ENCODE assay signal across 18 cellular contexts in genomic region chr1:69940816-69941215, GRCh38.
"Had no signal": no experiment of that assay in that cellular context is flagged by ENCODE, and none has a peak within 500 bp of the region (broad histone marks: within the 10 kb centered on the region; RNA-seq: fewer than 3 reads in every experiment).

No MANE protein-coding gene starts in this region.

- H3K4me3 Mint-ChIP-seq: dendritic cell treated with granulocyte-macrophage colony-stimulating factor and Interleukin-4, amounts not matched to agents 40 ng/mL and 50 ng/mL, for 4 days; effector memory CD8-positive, alpha-beta T cell; naive thymus-derived CD4-positive, alpha-beta T cell; nephron progenitor cell; stimulated activated memory B cell treated with anti-CD40 and anti-IgM and Interleukin-4, amounts not matched to agents 10 μg/mL and 1 μg/mL and 100 μg/mL, for 72 hours; stimulated activated naive CD8-positive, alpha-beta T cell treated with anti-CD3 and anti-CD28 coated beads, Interleukin-15, Interleukin-2, amounts not matched to agents 100 ng/mL and 50 ng/mL, for 24 hours had no signal

- H3K9me3 ChIP-seq: esophagus squamous epithelium, upper lobe of left lung, uterus had no signal

- H3K36me3 Mint-ChIP-seq: naive thymus-derived CD4-positive, alpha-beta T cell; stimulated activated memory B cell treated with anti-CD40 and anti-IgM and Interleukin-4, amounts not matched to agents 10 μg/mL and 1 μg/mL and 100 μg/mL, for 72 hours had no signal

- ATAC-seq: effector memory CD8-positive, alpha-beta T cell; foreskin keratinocyte; left cardiac atrium; left ventricle myocardium superior; naive thymus-derived CD4-positive, alpha-beta T cell; psoas muscle; right lobe of liver; stimulated activated memory B cell treated with anti-CD40 and anti-IgM and Interleukin-4, amounts not matched to agents 10 μg/mL and 1 μg/mL and 100 μg/mL, for 72 hours had no signal

- H3K27me3 ChIP-seq: esophagus squamous epithelium, foreskin keratinocyte, right lobe of liver, tibial artery, upper lobe of left lung, uterus had no signal

- H3K27ac ChIP-seq: esophagus squamous epithelium, foreskin keratinocyte, psoas muscle, right lobe of liver, tibial artery, upper lobe of left lung, uterus had no signal

- H3K4me3 ChIP-seq: esophagus squamous epithelium, psoas muscle, right lobe of liver, tibial artery, upper lobe of left lung, uterus had no signal

- H3K27ac Mint-ChIP-seq: dendritic cell treated with granulocyte-macrophage colony-stimulating factor and Interleukin-4, amounts not matched to agents 40 ng/mL and 50 ng/mL, for 4 days; effector memory CD8-positive, alpha-beta T cell; nephron progenitor cell; stimulated activated memory B cell treated with anti-CD40 and anti-IgM and Interleukin-4, amounts not matched to agents 10 μg/mL and 1 μg/mL and 100 μg/mL, for 72 hours; stimulated activated naive CD8-positive, alpha-beta T cell treated with anti-CD3 and anti-CD28 coated beads, Interleukin-15, Interleukin-2, amounts not matched to agents 100 ng/mL and 50 ng/mL, for 24 hours had no signal

- H3K4me1 Mint-ChIP-seq: naive thymus-derived CD4-positive, alpha-beta T cell; nephron progenitor cell; stimulated activated memory B cell treated with anti-CD40 and anti-IgM and Interleukin-4, amounts not matched to agents 10 μg/mL and 1 μg/mL and 100 μg/mL, for 72 hours had no signal

- H3K36me3 ChIP-seq: esophagus squamous epithelium, right lobe of liver, tibial artery, upper lobe of left lung, uterus had no signal

- H3K27me3 Mint-ChIP-seq: dendritic cell treated with granulocyte-macrophage colony-stimulating factor and Interleukin-4, amounts not matched to agents 40 ng/mL and 50 ng/mL, for 4 days; effector memory CD8-positive, alpha-beta T cell; naive thymus-derived CD4-positive, alpha-beta T cell; stimulated activated memory B cell treated with anti-CD40 and anti-IgM and Interleukin-4, amounts not matched to agents 10 μg/mL and 1 μg/mL and 100 μg/mL, for 72 hours; stimulated activated naive CD8-positive, alpha-beta T cell treated with anti-CD3 and anti-CD28 coated beads, Interleukin-15, Interleukin-2, amounts not matched to agents 100 ng/mL and 50 ng/mL, for 24 hours had no signal

- DNase-seq: effector memory CD8-positive, alpha-beta T cell; esophagus squamous epithelium; foreskin keratinocyte; kidney; left cardiac atrium; left ventricle myocardium superior; naive thymus-derived CD4-positive, alpha-beta T cell; nephron progenitor cell; psoas muscle; retina; right lobe of liver; stimulated activated CD4-positive, alpha-beta T cell treated with anti-CD3 and anti-CD28 coated beads, Interleukin-4, amount 100 ng/mL, for 1 hour; tibial artery; upper lobe of left lung; uterus had no signal

- H3K4me1 ChIP-seq: esophagus squamous epithelium, foreskin keratinocyte, psoas muscle, right lobe of liver, tibial artery, upper lobe of left lung, uterus had no signal
